8 cellular contexts compared by ENCODE assay signal in the genomic region with DNA sequence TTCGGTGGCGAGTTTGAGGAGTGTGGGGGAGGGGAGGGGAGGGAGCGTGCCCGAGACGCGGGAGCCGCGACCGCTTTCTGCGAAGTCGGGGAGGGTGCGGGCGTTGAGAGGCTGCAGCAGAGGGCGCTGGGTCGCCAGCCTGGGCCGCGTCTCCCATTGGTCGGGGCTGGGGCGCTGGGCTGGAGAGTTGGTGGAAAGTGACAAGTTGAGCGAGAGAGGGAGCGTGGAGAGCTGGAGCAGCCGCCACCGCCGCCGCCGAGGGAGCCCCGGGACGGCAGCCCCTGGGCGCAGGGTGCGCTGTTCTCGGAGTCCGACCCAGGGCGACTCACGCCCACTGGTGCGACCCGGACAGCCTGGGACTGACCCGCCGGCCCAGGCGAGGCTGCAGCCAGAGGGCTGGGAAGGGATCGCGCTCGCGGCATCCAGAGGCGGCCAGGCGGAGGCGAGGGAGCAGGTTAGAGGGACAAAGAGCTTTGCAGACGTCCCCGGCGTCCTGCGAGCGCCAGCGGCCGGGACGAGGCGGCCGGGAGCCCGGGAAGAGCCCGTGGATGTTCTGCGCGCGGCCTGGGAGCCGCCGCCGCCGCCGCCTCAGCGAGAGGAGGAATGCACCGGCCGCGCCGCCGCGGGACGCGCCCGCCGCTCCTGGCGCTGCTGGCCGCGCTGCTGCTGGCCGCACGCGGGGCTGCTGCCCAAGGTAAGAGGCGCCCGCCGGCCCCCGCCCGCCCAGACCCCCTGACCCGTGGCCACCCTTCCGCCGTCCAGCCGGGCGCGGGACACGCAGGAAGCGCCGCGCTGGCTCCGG. TPM values are rescaled to one million over a fixed set of nuclear protein-coding genes. Genes with fewer than 3 reads are reported as not detected.
DNase-seq lines count a peak whose midpoint lies in the region; ATAC-seq, FAIRE-seq and TF ChIP-seq lines count a peak whose summit lies in the region.

TSS of gene ROR1 (plus strand) at position 203 of the 802 bp plus-strand sequence.

- H3K4ac ChIP-seq in mesendoderm (ENCODE audit: low read depth, low read length): peak within 1 kb of the TSS; percentile 37

- peak within 1 kb of the TSS; percentile 78 for H2BK5ac ChIP-seq in mesendoderm (ENCODE audit: low read length)

- no peaks in the 10 kb centered on the region for H3K27me3 ChIP-seq in mesendoderm (ENCODE audit: insufficient read depth, low read length, poor library complexity)

- H3K27ac Mint-ChIP-seq in activated CD8-positive, alpha-beta T cell treated with anti-CD3 and anti-CD28 coated beads for 36 hours: no peak within 1 kb of the TSS

- H2BK120ac ChIP-seq in mesendoderm (ENCODE audit: low read depth, low read length): peak within 1 kb of the TSS; percentile 56

- peak within 1 kb of the TSS; percentile 64 for H3K4me3 ChIP-seq in mesendoderm (ENCODE audit: low read length)

- no CpG with 5 or more reads among the region's 99 CpGs for WGBS in mesendoderm (ENCODE audit: extremely low coverage, insufficient coverage, low lambda C conversion rate)

- peak within 1 kb of the TSS; percentile 93 for H3K56ac ChIP-seq in mesendoderm (ENCODE audit: low read length)

- H3K9ac ChIP-seq in mesendoderm (ENCODE audit: low read length): peak within 1 kb of the TSS; percentile 85

- H3K79me2 ChIP-seq in mesendoderm (ENCODE audit: control insufficient read depth, insufficient read depth, low read length): peaks cover 9% of the 10 kb centered on the region

- H3K36me3 Mint-ChIP-seq in activated CD8-positive, alpha-beta T cell treated with anti-CD3 and anti-CD28 coated beads for 36 hours (ENCODE audit: low read depth): no peaks in the 10 kb centered on the region

- H3K4me2 ChIP-seq in mesendoderm (ENCODE audit: low read length): peak within 1 kb of the TSS; percentile 97

- peak within 1 kb of the TSS; percentile 90 for H3K23ac ChIP-seq in mesendoderm (ENCODE audit: low read length)

- no peak within 1 kb of the TSS for H4K8ac ChIP-seq in mesendoderm (ENCODE audit: low read depth, low read length)

- TF ChIP-seq CTCF in activated CD8-positive, alpha-beta T cell treated with anti-CD3 and anti-CD28 coated beads for 36 hours (IDR thresholded peaks at IDR 0.05): peak; percentile 45

- no peak within 1 kb of the TSS for H2BK15ac ChIP-seq in mesendoderm (replicated peaks; ENCODE audit: low read depth)

- H3K36me3 ChIP-seq in mesendoderm (ENCODE audit: control insufficient read depth, insufficient read depth, low read length): no peaks in the 10 kb centered on the region

- no peaks in the 10 kb centered on the region for H3K79me1 ChIP-seq in mesendoderm (ENCODE audit: low read length)

- DNase-seq in GM12892 (ENCODE audit: insufficient read length) (peak; percentile 20), NCI-H2227 treated with DMSO at 0.1 percent for 48 hours (lab: John Stamatoyannopoulos, UW) (peak; percentile 57), epidermal melanocyte (ENCODE audit: insufficient read length, low spot score) (peak; percentile 66), mesendoderm (peak; percentile 94)
- DNase-seq in activated CD8-positive, alpha-beta T cell treated with anti-CD3 and anti-CD28 coated beads for 36 hours: peak; percentile 69
- peak; percentile 7 for DNase-seq in stimulated activated CD8-positive, alpha-beta memory T cell treated with anti-CD3 and anti-CD28 coated beads, Interleukin-15, amount 100 ng/mL, for 24 hours (ENCODE audit: low read depth)

- H4K5ac ChIP-seq in mesendoderm (ENCODE audit: low read length): no peak within 1 kb of the TSS

- CTCF ChIA-PET in activated CD8-positive, alpha-beta T cell treated with anti-CD3 and anti-CD28 coated beads for 36 hours (lab: Charles Lee): no interaction called here

- H3K4me1 Mint-ChIP-seq in activated CD8-positive, alpha-beta T cell treated with anti-CD3 and anti-CD28 coated beads for 36 hours (ENCODE audit: low read depth): peaks cover 12% of the 10 kb centered on the region

- peaks cover 49% of the 10 kb centered on the region for H3K27me3 Mint-ChIP-seq in activated CD8-positive, alpha-beta T cell treated with anti-CD3 and anti-CD28 coated beads for 36 hours

- intact Hi-C loops in activated CD8-positive, alpha-beta T cell treated with anti-CD3 and anti-CD28 coated beads for 36 hours (cut with micrococcal nuclease): no loop called here

- peaks cover 5% of the 10 kb centered on the region for H3K4me1 ChIP-seq in mesendoderm (ENCODE audit: control insufficient read depth, low read depth, low read length)

- H3K27ac ChIP-seq in mesendoderm (ENCODE audit: low read depth, low read length): peak within 1 kb of the TSS; percentile 62

- peak within 1 kb of the TSS; percentile 57 for H3K18ac ChIP-seq in mesendoderm (ENCODE audit: low read length)

- POLR2A ChIA-PET in activated CD8-positive, alpha-beta T cell treated with anti-CD3 and anti-CD28 coated beads for 36 hours (lab: Charles Lee): interaction anchor here (0.6 to 1.3 kb wide), 2 partner anchors 10 to 348 kb away, joined by 3 to 4 read pairs; no protein-coding TSS in a partner anchor

- H2AK5ac ChIP-seq in mesendoderm (ENCODE audit: low read length): no peak within 1 kb of the TSS

- no peak for FAIRE-seq in GM12892 (lab: Jason Lieb, UNC)

- H3K9me3 Mint-ChIP-seq in activated CD8-positive, alpha-beta T cell treated with anti-CD3 and anti-CD28 coated beads for 36 hours: no peaks in the 10 kb centered on the region

- H3K4me3 Mint-ChIP-seq in activated CD8-positive, alpha-beta T cell treated with anti-CD3 and anti-CD28 coated beads for 36 hours: peak within 1 kb of the TSS; percentile 52

- ATAC-seq in HG03066 (IDR thresholded peaks at IDR 0.05; ENCODE audit: low read depth, unreplicated experiment) (peak; percentile 79), GM19452 (IDR thresholded peaks at IDR 0.05; ENCODE audit: unreplicated experiment) (no peak)
- ATAC-seq in activated CD8-positive, alpha-beta T cell treated with anti-CD3 and anti-CD28 coated beads for 36 hours: peak; percentile 93

- TF ChIP-seq POLR2A in GM12892 (IDR thresholded peaks at IDR 0.05; ENCODE audit: low read depth, low read length): no peak

RNA-seq across cellular contexts. Expression of gene ROR1, which starts in this region (rescaled TPM):
- not detected for polyA plus RNA-seq in GM12892 (2012; ENCODE audit: missing spikeins)
- not detected for total RNA-seq in activated CD8-positive, alpha-beta T cell treated with anti-CD3 and anti-CD28 coated beads for 36 hours
- 18.6 TPM for polyA plus RNA-seq in mesendoderm (2013, experiment 1 of 2)
- polyA plus RNA-seq in mesendoderm (2013, experiment 2 of 2): 19.7 TPM

Comparison
In these comparisons a context has a peak if more than half of its experiments do, and no peak if none do; other contexts are left out.
1. Peak in DNase-seq and ATAC-seq in activated CD8-positive, alpha-beta T cell treated with anti-CD3 and anti-CD28 coated beads for 36 hours; RNA of the gene not detected or under 1 TPM.
2. DNase-seq: peak in every context shown above with its lines; median percentile 94 in mesendoderm; 69 in activated CD8-positive, alpha-beta T cell treated with anti-CD3 and anti-CD28 coated beads for 36 hours; 66 in epidermal melanocyte; 57 in NCI-H2227 treated with DMSO at 0.1 percent for 48 hours; 20 in GM12892; 7 in stimulated activated CD8-positive, alpha-beta memory T cell treated with anti-CD3 and anti-CD28 coated beads, Interleukin-15, amount 100 ng/mL, for 24 hours.